Comparison of ENCODE assay signal across 16 cellular contexts in genomic region chr9:95096807-95097206, GRCh38.
DNase-seq lines count a peak whose midpoint lies in the region; ATAC-seq and TF ChIP-seq lines count a peak whose summit lies in the region.
"Had no signal": no experiment of that assay in that cellular context is flagged by ENCODE, and none has a peak within 500 bp of the region (broad histone marks: within the 10 kb centered on the region; RNA-seq: fewer than 3 reads in every experiment).

No MANE protein-coding gene starts in this region.

- peaks cover 1% of the 10 kb centered on the region for H3K27me3 Mint-ChIP-seq in stimulated activated naive CD8-positive, alpha-beta T cell treated with anti-CD3 and anti-CD28 coated beads, Interleukin-15, amount 100 ng/mL, for 72 hours
- H3K27me3 Mint-ChIP-seq: activated CD8-positive, alpha-beta memory T cell treated with anti-CD3 and anti-CD28 coated beads, Interleukin-2, amount 10 ng/mL, durations not matched to agents 7 days and 5 days had no signal

- H3K27ac ChIP-seq in VCaP, result no peak overlapping the region

- peak; percentile 18 for ATAC-seq in stimulated activated naive CD8-positive, alpha-beta T cell treated with anti-CD3 and anti-CD28 coated beads, Interleukin-15, amount 100 ng/mL, for 72 hours
- no peak for ATAC-seq in stimulated activated naive CD8-positive, alpha-beta T cell treated with anti-CD3 and anti-CD28 coated beads, Interleukin-15, Interleukin-2, amounts not matched to agents 100 U/mL and 50 U/mL, for 24 hours
- ATAC-seq in left lobe of liver (peak; percentile 72), HG03135 (IDR thresholded peaks at IDR 0.05; ENCODE audit: unreplicated experiment) (no peak)
- ATAC-seq: activated CD8-positive, alpha-beta memory T cell treated with anti-CD3 and anti-CD28 coated beads, Interleukin-2, amount 10 ng/mL, durations not matched to agents 7 days and 5 days; mucosa of descending colon had no signal

- H3K4me3 Mint-ChIP-seq in stimulated activated naive CD8-positive, alpha-beta T cell treated with anti-CD3 and anti-CD28 coated beads, Interleukin-15, amount 100 ng/mL, for 72 hours, result no peak overlapping the region
- H3K4me3 Mint-ChIP-seq: activated CD8-positive, alpha-beta memory T cell treated with anti-CD3 and anti-CD28 coated beads, Interleukin-2, amount 10 ng/mL, durations not matched to agents 7 days and 5 days had no signal

- H3K4me1 Mint-ChIP-seq in stimulated activated naive CD8-positive, alpha-beta T cell treated with anti-CD3 and anti-CD28 coated beads, Interleukin-15, amount 100 ng/mL, for 72 hours, result peaks cover 14% of the 10 kb centered on the region

- 0 out of 2 replicates have a peak, but pooled peaks have one; percentile 5 for TF ChIP-seq CTCF in VCaP (conservative IDR thresholded peaks at IDR 0.05)

- no peak overlapping the region for H3K27ac Mint-ChIP-seq in stimulated activated naive CD8-positive, alpha-beta T cell treated with anti-CD3 and anti-CD28 coated beads, Interleukin-15, amount 100 ng/mL, for 72 hours
- H3K27ac Mint-ChIP-seq: activated CD8-positive, alpha-beta memory T cell treated with anti-CD3 and anti-CD28 coated beads, Interleukin-2, amount 10 ng/mL, durations not matched to agents 7 days and 5 days had no signal

- no peak for DNase-seq in stimulated activated naive CD8-positive, alpha-beta T cell treated with anti-CD3 and anti-CD28 coated beads, Interleukin-15, amount 100 ng/mL, for 72 hours
- no peak for DNase-seq in stimulated activated naive CD8-positive, alpha-beta T cell treated with anti-CD3 and anti-CD28 coated beads, Interleukin-15, Interleukin-2, amounts not matched to agents 100 U/mL and 50 U/mL, for 24 hours
- DNase-seq in left lobe of liver (ENCODE audit: low spot score) (no peak), iPS-NIHi11 (ENCODE audit: low spot score) (no peak), NCI-H1417 treated with DMSO at 0.1 percent for 48 hours (lab: John Stamatoyannopoulos, UW) (no peak), hippocampal formation (lab: John Stamatoyannopoulos, UW) (no peak)
- DNase-seq: activated CD8-positive, alpha-beta memory T cell treated with anti-CD3 and anti-CD28 coated beads, Interleukin-2, amount 10 ng/mL, durations not matched to agents 7 days and 5 days; activated gamma-delta T cell treated with Interleukin-2 at 50 U/mL for 16 hours; anterior cingulate cortex; mucosa of descending colon; NCI-H1930; NCI-H526 treated with DMSO at 0.1 percent for 48 hours; nucleus accumbens; stimulated activated CD4-positive, alpha-beta T cell treated with anti-CD3 and anti-CD28 coated beads, Interleukin-4, amount 100 ng/mL, for 4 hours had no signal

- no peaks in the 10 kb centered on the region for H3K9me3 Mint-ChIP-seq in stimulated activated naive CD8-positive, alpha-beta T cell treated with anti-CD3 and anti-CD28 coated beads, Interleukin-15, amount 100 ng/mL, for 72 hours

Comparison
In these comparisons a context has a peak if more than half of its experiments do, and no peak if none do; other contexts are left out.
1. ATAC-seq: peak in stimulated activated naive CD8-positive, alpha-beta T cell treated with anti-CD3 and anti-CD28 coated beads, Interleukin-15, amount 100 ng/mL, for 72 hours (single experiment) and left lobe of liver (single experiment); none in stimulated activated naive CD8-positive, alpha-beta T cell treated with anti-CD3 and anti-CD28 coated beads, Interleukin-15, Interleukin-2, amounts not matched to agents 100 U/mL and 50 U/mL, for 24 hours (single experiment) and HG03135 (single experiment).